ENCODE assay signal across 17 cellular contexts in the genomic region with DNA sequence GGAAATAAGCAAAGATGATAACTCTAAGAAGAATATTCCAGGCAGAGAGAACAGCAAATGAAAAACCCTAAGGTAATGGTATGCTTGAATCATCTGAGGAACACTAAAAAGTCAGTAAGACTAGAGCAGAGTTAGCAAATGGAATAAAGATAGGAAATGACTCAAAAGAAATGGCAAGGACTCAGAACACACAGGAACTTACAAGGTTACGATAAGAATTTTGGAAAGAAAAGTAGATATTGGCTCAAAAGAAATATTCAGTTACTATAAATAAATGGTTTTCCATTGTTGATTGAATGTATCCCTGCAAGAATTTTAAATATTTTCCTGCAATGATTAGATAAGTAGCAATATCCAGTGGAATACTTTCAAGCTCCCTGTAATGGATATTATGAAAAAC.
A peak's percentile ranks its signal among the peaks of the same experiment; 100 is the strongest.
DNase-seq lines count a peak whose midpoint lies in the region; ATAC-seq, FAIRE-seq and TF ChIP-seq lines count a peak whose summit lies in the region.
"Had no signal": no experiment of that assay in that cellular context is flagged by ENCODE, and none has a peak within 500 bp of the region (broad histone marks: within the 10 kb centered on the region; RNA-seq: fewer than 3 reads in every experiment).

No MANE protein-coding gene starts in this region.

- intact Hi-C loops in endothelial cell of umbilical vein (cut with micrococcal nuclease), result loop anchor here (1.0 to 5.0 kb wide), 5 partner anchors 10 to 1091 kb away; no protein-coding TSS in a partner anchor
- intact Hi-C loops in pancreas (cut with DNase I), result no loop called here
- intact Hi-C loops in kidney (cut with DNase I), result no loop called here

- DNase-seq in GM23248 (peak; percentile 63), endothelial cell of umbilical vein (ENCODE audit: low read depth, low spot score) (peak; percentile 91), pancreas (no peak), medulla oblongata (ENCODE audit: extremely low spot score) (no peak), kidney (no peak), nucleus accumbens (lab: John Stamatoyannopoulos, UW) (no peak)
- DNase-seq: activated CD4-positive, alpha-beta T cell treated with anti-CD3 and anti-CD28 coated beads, Interleukin-2, amount 50 U/mL, for 4 hours; amygdala; CD4-positive, CD25-positive, alpha-beta regulatory T cell; DMS79 treated with DMSO at 0.1 percent for 48 hours; natural killer cell; NCI-H1694 treated with DMSO at 0.1 percent for 48 hours; NCI-H524 treated with DMSO at 0.1 percent for 48 hours; psoas muscle had no signal

- 3 to 4% methylated on average over 1 of the region's 1 CpG for WGBS in GM23248 (ENCODE audit: low coverage in 1 of 2, low lambda C conversion rate in 2 of 2, missing lambda C conversion rate in 2 of 2), 2 experiments
- 28 to 37% methylated on average over 1 of the region's 1 CpG for WGBS in pancreas, 2 donors

- dilution Hi-C loops in endothelial cell of umbilical vein (cut with MboI; ENCODE audit: extremely low pct_ligation_motif_present, low sequenced_read_pairs), result no loop called here

- POLR2A ChIA-PET in endothelial cell of umbilical vein (lab: Charles Lee), result no interaction called here

- no peaks in the 10 kb centered on the region for H3K9me3 ChIP-seq in GM23248 (ENCODE audit: low read depth)
- no peaks in the 10 kb centered on the region for H3K9me3 ChIP-seq in endothelial cell of umbilical vein (replicated peaks; ENCODE audit: control insufficient read depth, insufficient read depth, low read length)
- no peaks in the 10 kb centered on the region for H3K9me3 ChIP-seq in pancreas
- no peaks in the 10 kb centered on the region for H3K9me3 ChIP-seq in kidney (ENCODE audit: control insufficient read depth in 1 of 2, low read length in 2 of 2)
- H3K9me3 ChIP-seq: psoas muscle had no signal

- H3K36me3 ChIP-seq in GM23248 (ENCODE audit: low read depth), result no peaks in the 10 kb centered on the region
- H3K36me3 ChIP-seq in endothelial cell of umbilical vein (ENCODE audit: control insufficient read depth in 2 of 2, extremely low read depth in 1 of 2, insufficient read depth in 2 of 2, low read length in 2 of 2), result no peaks in the 10 kb centered on the region
- no peaks in the 10 kb centered on the region for H3K36me3 ChIP-seq in pancreas
- H3K36me3 ChIP-seq in kidney (ENCODE audit: control insufficient read depth in 1 of 2, insufficient read depth in 2 of 2, low read length in 2 of 2), result no peaks in the 10 kb centered on the region

- peaks cover 8% of the 10 kb centered on the region; the same call in 1 of the 2 replicates for H3F3A ChIP-seq in GM23248 (ENCODE audit: insufficient read depth)

- H3K4me3 ChIP-seq in GM23248 (no peak overlapping the region), endothelial cell of umbilical vein (replicated peaks in 1 of 3; ENCODE audit: insufficient read depth in 1 of 3, low read depth in 1 of 3, low read length in 3 of 3) (no peak overlapping the region), pancreas (no peak overlapping the region), kidney (ENCODE audit: low read length in 2 of 2) (no peak overlapping the region)
- H3K4me3 ChIP-seq: lung, psoas muscle had no signal

- H4K20me1 ChIP-seq in GM23248 (ENCODE audit: insufficient read depth) (no peaks in the 10 kb centered on the region), endothelial cell of umbilical vein (replicated peaks; ENCODE audit: control insufficient read depth, extremely low read depth, insufficient read depth, low read length) (no peaks in the 10 kb centered on the region)

- H2AFZ ChIP-seq in GM23248 (no peak overlapping the region), endothelial cell of umbilical vein (ENCODE audit: low read depth, low read length) (no peak overlapping the region)

- H3K4me2 ChIP-seq in GM23248 (ENCODE audit: unreplicated experiment) (no peak overlapping the region), endothelial cell of umbilical vein (ENCODE audit: insufficient read depth, low read length) (peak overlapping the region; percentile 80)

- H3K9me1 ChIP-seq in endothelial cell of umbilical vein (replicated peaks; ENCODE audit: control insufficient read depth, extremely low read depth, insufficient read depth, low read length), result no peaks in the 10 kb centered on the region

- no peaks in the 10 kb centered on the region for H3K9me2 ChIP-seq in GM23248 (ENCODE audit: insufficient read depth)

- CTCF ChIA-PET in endothelial cell of umbilical vein (lab: Charles Lee), result interaction anchor here (1.1 kb wide), 1 partner anchor 25 kb away, joined by 3 read pairs; no protein-coding TSS in a partner anchor

- BruUV-seq in endothelial cell of umbilical vein (replicated peaks; lab: Mats Ljungman, UMichigan), result no TSS peak

- TF ChIP-seq POLR2A in endothelial cell of umbilical vein (IDR thresholded peaks at IDR 0.05; ENCODE audit: low read depth, low read length), result no peak

- H3K27me3 ChIP-seq in GM23248 (replicated peaks; ENCODE audit: insufficient read depth) (no peaks in the 10 kb centered on the region), endothelial cell of umbilical vein (ENCODE audit: control insufficient read depth in 2 of 2, insufficient read depth in 2 of 2, low read length in 2 of 2) (no peaks in the 10 kb centered on the region), pancreas (no peaks in the 10 kb centered on the region)

- TF ChIP-seq CTCF in endothelial cell of umbilical vein (IDR thresholded peaks at IDR 0.05; ENCODE audit: extremely low read depth in 1 of 2, insufficient read depth in 1 of 2, low read depth in 1 of 2, low read length in 2 of 2), result no peak
- no peak for TF ChIP-seq CTCF in pancreas (IDR thresholded peaks at IDR 0.05)
- TF ChIP-seq CTCF in kidney (IDR thresholded peaks at IDR 0.05; ENCODE audit: borderline replicate concordance, extremely low read depth, insufficient read depth), result no peak

- no peaks in the 10 kb centered on the region for H3K79me2 ChIP-seq in GM23248 (ENCODE audit: insufficient read depth)
- H3K79me2 ChIP-seq in endothelial cell of umbilical vein (ENCODE audit: control insufficient read depth, insufficient read depth, low read length), result no peaks in the 10 kb centered on the region

- H3K9ac ChIP-seq in GM23248, result no peak overlapping the region
- peak overlapping the region; percentile 26 for H3K9ac ChIP-seq in endothelial cell of umbilical vein (replicated peaks; ENCODE audit: extremely low read depth, insufficient read depth, low read length)
- H3K9ac ChIP-seq in kidney (ENCODE audit: low read length in 2 of 2), result no peak overlapping the region

- FAIRE-seq in endothelial cell of umbilical vein (lab: Jason Lieb, UNC), result peak; percentile 91
- FAIRE-seq in pancreas (lab: Jason Lieb, UNC), result no peak
- no peak for FAIRE-seq in kidney (lab: Jason Lieb, UNC)

- H3K27ac ChIP-seq in GM23248, result no peak overlapping the region
- peak overlapping the region; percentile 66 for H3K27ac ChIP-seq in endothelial cell of umbilical vein (ENCODE audit: insufficient read depth, low read depth, low read length)
- H3K27ac ChIP-seq in pancreas, result no peak overlapping the region
- no peak overlapping the region for H3K27ac ChIP-seq in kidney (ENCODE audit: low read depth in 2 of 2, low read length in 2 of 2)
- H3K27ac ChIP-seq: psoas muscle had no signal

- peaks cover 9% of the 10 kb centered on the region; the same call in 1 of the 2 replicates for H3K4me1 ChIP-seq in GM23248 (ENCODE audit: insufficient read depth)
- H3K4me1 ChIP-seq in endothelial cell of umbilical vein (ENCODE audit: control insufficient read depth, extremely low read depth, insufficient read depth, low read length), result peaks cover 28% of the 10 kb centered on the region
- H3K4me1 ChIP-seq in pancreas, result peaks cover 0 to 4% (median 3%) of the 10 kb centered on the region in 3 donors
- no peaks in the 10 kb centered on the region for H3K4me1 ChIP-seq in kidney (ENCODE audit: control insufficient read depth in 1 of 2, insufficient read depth in 1 of 2, low read depth in 1 of 2, low read length in 2 of 2)
- H3K4me1 ChIP-seq: psoas muscle had no signal

- ATAC-seq in SK-N-SH treated with all-trans-retinoic acid at 6 μM for 48 hours (peak; percentile 86), pancreas (peak; percentile 31 to 65 (median 42))
- ATAC-seq: esophagus mucosa, natural killer cell, psoas muscle had no signal

- in situ Hi-C loops in GM23248 (cut with MboI), result no loop called here

TF ChIP-seq in SK-N-SH treated with all-trans-retinoic acid at 6 μM for 48 hours, 23 proteins besides CTCF, POLR2A, EP300 and RAD21:
- TF ChIP-seq, protein P1, sequence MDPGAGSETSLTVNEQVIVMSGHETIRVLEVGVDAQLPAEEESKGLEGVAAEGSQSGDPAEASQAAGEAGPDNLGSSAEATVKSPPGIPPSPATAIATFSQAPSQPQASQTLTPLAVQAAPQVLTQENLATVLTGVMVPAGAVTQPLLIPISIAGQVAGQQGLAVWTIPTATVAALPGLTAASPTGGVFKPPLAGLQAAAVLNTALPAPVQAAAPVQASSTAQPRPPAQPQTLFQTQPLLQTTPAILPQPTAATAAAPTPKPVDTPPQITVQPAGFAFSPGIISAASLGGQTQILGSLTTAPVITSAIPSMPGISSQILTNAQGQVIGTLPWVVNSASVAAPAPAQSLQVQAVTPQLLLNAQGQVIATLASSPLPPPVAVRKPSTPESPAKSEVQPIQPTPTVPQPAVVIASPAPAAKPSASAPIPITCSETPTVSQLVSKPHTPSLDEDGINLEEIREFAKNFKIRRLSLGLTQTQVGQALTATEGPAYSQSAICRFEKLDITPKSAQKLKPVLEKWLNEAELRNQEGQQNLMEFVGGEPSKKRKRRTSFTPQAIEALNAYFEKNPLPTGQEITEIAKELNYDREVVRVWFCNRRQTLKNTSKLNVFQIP (CRISPR knock-in tag; IDR thresholded peaks at IDR 0.05; ENCODE audit: borderline replicate concordance, low read depth), result no peak
- TF ChIP-seq ISL1 (CRISPR knock-in tag; IDR thresholded peaks at IDR 0.05), result 0 out of 2 replicates have a peak, but pooled peaks have one; percentile 13
TF ChIP-seq in SK-N-SH treated with all-trans-retinoic acid at 6 μM for 48 hours: peak in this region for 1.

TF ChIP-seq in endothelial cell of umbilical vein, 7 proteins besides CTCF, POLR2A, EP300 and RAD21:
- no peak for TF ChIP-seq EZH2 (IDR thresholded peaks at IDR 0.05; ENCODE audit: borderline replicate concordance, low read depth, low read length, severe bottlenecking)
- peak; percentile 78 for TF ChIP-seq FOS (IDR thresholded peaks at IDR 0.05; ENCODE audit: borderline replicate concordance, insufficient read depth, low read length)
- TF ChIP-seq, protein P2, sequence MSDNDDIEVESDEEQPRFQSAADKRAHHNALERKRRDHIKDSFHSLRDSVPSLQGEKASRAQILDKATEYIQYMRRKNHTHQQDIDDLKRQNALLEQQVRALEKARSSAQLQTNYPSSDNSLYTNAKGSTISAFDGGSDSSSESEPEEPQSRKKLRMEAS (IDR thresholded peaks at IDR 0.05; ENCODE audit: insufficient read depth, insufficient read length), result no peak
- TF ChIP-seq GATA2 (IDR thresholded peaks at IDR 0.05; ENCODE audit: insufficient read depth, insufficient read length, low read depth, low read length), result peak; percentile 72
- no peak for TF ChIP-seq MYC (IDR thresholded peaks at IDR 0.05; ENCODE audit: low read depth, low read length)
- peak; percentile 27 for TF ChIP-seq POLR2AphosphoS5 (IDR thresholded peaks at IDR 0.05; ENCODE audit: insufficient read depth, low read depth, low read length)
- peak; percentile 85 for TF ChIP-seq JUN (IDR thresholded peaks at IDR 0.05; ENCODE audit: borderline replicate concordance, insufficient read depth, insufficient read length, low read depth)

Comparison
In these comparisons a context has a peak if more than half of its experiments do, and no peak if none do; other contexts are left out.
1. DNase-seq: peak in GM23248 (single experiment) and endothelial cell of umbilical vein (single experiment); none in pancreas (0 of 6), medulla oblongata (single experiment), kidney (single experiment) and nucleus accumbens (0 of 56).